9 cellular contexts compared by ENCODE assay signal in genomic region chr10:104127411-104127810, GRCh38. TPM values are rescaled to one million over a fixed set of nuclear protein-coding genes. Genes with fewer than 3 reads are reported as not detected.
DNase-seq lines count a peak whose midpoint lies in the region; TF ChIP-seq lines count a peak whose summit lies in the region.
"Had no signal": no experiment of that assay in that cellular context is flagged by ENCODE, and none has a peak within 500 bp of the region (broad histone marks: within the 10 kb centered on the region; RNA-seq: fewer than 3 reads in every experiment).

No MANE protein-coding gene starts in this region.

- no peak overlapping the region for H3K27ac ChIP-seq in KMS-11
- H3K27ac ChIP-seq in neural progenitor cell = peak overlapping the region; percentile 44
- no peak overlapping the region for H3K27ac ChIP-seq in Peyer's patch
- H3K27ac ChIP-seq: BLaER1 treated with 17β-estradiol and CSF1 and Interleukin-3, amounts not matched to agents 10 nM and 100 nM had no signal

- H3K27ac Mint-ChIP-seq in brain (peak overlapping the region in 4 of 5 experiments; percentile 13 to 76 (median 58)), neural progenitor cell (peak overlapping the region; percentile 28)

- no peaks in the 10 kb centered on the region for H3K27me3 ChIP-seq in KMS-11 (ENCODE audit: insufficient read depth, low read depth)
- no peaks in the 10 kb centered on the region for H3K27me3 ChIP-seq in neural progenitor cell
- no peaks in the 10 kb centered on the region for H3K27me3 ChIP-seq in Peyer's patch
- H3K27me3 ChIP-seq: BLaER1 treated with 17β-estradiol and CSF1 and Interleukin-3, amounts not matched to agents 10 nM and 100 nM had no signal

- H3K4me3 Mint-ChIP-seq in brain (peak overlapping the region in 1 of 5 experiments; percentile 60), neural progenitor cell (no peak overlapping the region)

- H3K4me3 ChIP-seq in KMS-11 (IDR thresholded peaks at IDR 0.05; ENCODE audit: insufficient read depth, low read depth, low read length) (no peak overlapping the region), neural progenitor cell (no peak overlapping the region), Peyer's patch (no peak overlapping the region)
- H3K4me3 ChIP-seq: BLaER1 treated with 17β-estradiol and CSF1 and Interleukin-3, amounts not matched to agents 10 nM and 100 nM had no signal

- H3K36me3 Mint-ChIP-seq in brain = peaks cover 10% of the 10 kb centered on the region
- H3K36me3 Mint-ChIP-seq in neural progenitor cell = peaks cover 7% of the 10 kb centered on the region

- H3K4me1 ChIP-seq in KMS-11 (ENCODE audit: low read depth, poor library complexity, severe bottlenecking) = peaks cover 29% of the 10 kb centered on the region
- peaks cover 28% of the 10 kb centered on the region for H3K4me1 ChIP-seq in neural progenitor cell
- no peaks in the 10 kb centered on the region for H3K4me1 ChIP-seq in Peyer's patch

- no peak overlapping the region for H3K9ac ChIP-seq in KMS-11
- no peak overlapping the region for H3K9ac ChIP-seq in neural progenitor cell
- H3K9ac ChIP-seq: BLaER1 treated with 17β-estradiol and CSF1 and Interleukin-3, amounts not matched to agents 10 nM and 100 nM had no signal

- no peak for TF ChIP-seq POLR2A in Peyer's patch (IDR thresholded peaks at IDR 0.05)

- no peaks in the 10 kb centered on the region for H4K20me1 ChIP-seq in KMS-11 (ENCODE audit: insufficient read depth)
- H4K20me1 ChIP-seq in neural progenitor cell (ENCODE audit: low read depth) = no peaks in the 10 kb centered on the region
- H4K20me1 ChIP-seq: BLaER1 treated with 17β-estradiol and CSF1 and Interleukin-3, amounts not matched to agents 10 nM and 100 nM had no signal

- H2AFZ ChIP-seq in KMS-11 (ENCODE audit: low read depth) = no peak overlapping the region
- no peak overlapping the region for H2AFZ ChIP-seq in neural progenitor cell (replicated peaks)

- H3K9me3 Mint-ChIP-seq in brain (no peaks in the 10 kb centered on the region), neural progenitor cell (no peaks in the 10 kb centered on the region)

- H3K4me2 ChIP-seq in KMS-11 (peak overlapping the region; percentile 35; the same call in 1 of the 2 replicates), neural progenitor cell (peak overlapping the region; percentile 40)
- H3K4me2 ChIP-seq: BLaER1 treated with 17β-estradiol and CSF1 and Interleukin-3, amounts not matched to agents 10 nM and 100 nM had no signal

- H3K4me1 Mint-ChIP-seq in brain (peaks cover 37% of the 10 kb centered on the region), neural progenitor cell (peaks cover 21% of the 10 kb centered on the region)

- TF ChIP-seq CTCF in KMS-11 (conservative IDR thresholded peaks at IDR 0.05; ENCODE audit: low read depth, low read length) (peak; percentile 41; the same call in 1 of the 2 replicates), brain (conservative IDR thresholded peaks at IDR 0.05) (peak in 1 of 2 experiments; percentile 18), neural progenitor cell (IDR thresholded peaks at IDR 0.05) (peak; percentile 55), Peyer's patch (IDR thresholded peaks at IDR 0.05) (no peak)

- H3K9me3 ChIP-seq in neural progenitor cell (ENCODE audit: low read depth) = no peaks in the 10 kb centered on the region
- H3K9me3 ChIP-seq in Peyer's patch = no peaks in the 10 kb centered on the region
- H3K9me3 ChIP-seq: BLaER1 treated with 17β-estradiol and CSF1 and Interleukin-3, amounts not matched to agents 10 nM and 100 nM had no signal

- DNase-seq in NCI-H2196 (lab: John Stamatoyannopoulos, UW; ENCODE audit: unreplicated experiment) (peak; percentile 2), NCI-H2196 treated with DMSO at 0.1 percent for 48 hours (lab: John Stamatoyannopoulos, UW; ENCODE audit: unreplicated experiment) (no peak), neural progenitor cell (ENCODE audit: low spot score) (peak; percentile 64), Peyer's patch (no peak)
- DNase-seq in activated CD4-positive, CD25-positive, alpha-beta regulatory T cell (lab: John Stamatoyannopoulos, UW) = no peak
- DNase-seq in effector CD4-positive, alpha-beta T cell = no peak

- H3K79me2 ChIP-seq in KMS-11 (ENCODE audit: insufficient read depth, low read depth) = no peaks in the 10 kb centered on the region
- H3K79me2 ChIP-seq in neural progenitor cell (ENCODE audit: low read depth) = peaks cover 18% of the 10 kb centered on the region

- peaks cover 4% of the 10 kb centered on the region for H3K27me3 Mint-ChIP-seq in brain
- H3K27me3 Mint-ChIP-seq in neural progenitor cell (ENCODE audit: insufficient read depth, low read depth) = no peaks in the 10 kb centered on the region

- no peaks in the 10 kb centered on the region for H3K36me3 ChIP-seq in KMS-11 (ENCODE audit: insufficient read depth)
- H3K36me3 ChIP-seq in neural progenitor cell = no peaks in the 10 kb centered on the region
- H3K36me3 ChIP-seq in Peyer's patch = no peaks in the 10 kb centered on the region

- peaks cover 20% of the 10 kb centered on the region for H3F3A ChIP-seq in neural progenitor cell (ENCODE audit: low read depth)

RNA-seq across cellular contexts. Expression of gene SFR1, which starts 5.4 kb away (rescaled TPM):
- 5.0 TPM for polyA plus RNA-seq in brain (ENCODE audit: insufficient read depth, low read depth, low replicate concordance)
- total RNA-seq in neural progenitor cell (ENCODE audit: low replicate concordance) = 15.5 and 18.2 TPM in 2 replicates
- total RNA-seq in Peyer's patch = 1 to 10 TPM; 2.5 to 5.8 (median 5.3) TPM

RNA-seq across cellular contexts. Expression of gene COL17A1, which starts 41.7 kb away (rescaled TPM):
- 0.63 TPM for polyA plus RNA-seq in brain (ENCODE audit: insufficient read depth, low read depth, low replicate concordance)
- total RNA-seq in neural progenitor cell (ENCODE audit: low replicate concordance) (1.5 and 2.3 TPM in 2 replicates), Peyer's patch (100 to 1,000 TPM in 2 of 4 donors, 10 to 100 TPM in 1, 1 to 10 TPM in 1; 4.1 to 240 (median 97.1) TPM)

Comparison
In these comparisons a context has a peak if more than half of its experiments do, and no peak if none do; other contexts are left out.
1. DNase-seq: peak in NCI-H2196 (single experiment) and neural progenitor cell (single experiment); none in NCI-H2196 treated with DMSO at 0.1 percent for 48 hours (single experiment), Peyer's patch (0 of 3), activated CD4-positive, CD25-positive, alpha-beta regulatory T cell (0 of 4) and effector CD4-positive, alpha-beta T cell (single experiment).
2. CTCF ChIP-seq: peak in KMS-11 (single experiment) and neural progenitor cell (single experiment); none in Peyer's patch (0 of 6).